In genomic region chr1:155029513-155030242, GRCh38 we compare ENCODE assay signal across 20 cellular contexts. TPM values are rescaled to one million over a fixed set of nuclear protein-coding genes. Genes with fewer than 3 reads are reported as not detected.
DNase-seq lines count a peak whose midpoint lies in the region; ATAC-seq, FAIRE-seq and TF ChIP-seq lines count a peak whose summit lies in the region.
"Had no signal": no experiment of that assay in that cellular context is flagged by ENCODE, and none has a peak within 500 bp of the region (broad histone marks: within the 10 kb centered on the region; RNA-seq: fewer than 3 reads in every experiment).

No MANE protein-coding gene starts in this region.

- H3K4me1 Mint-ChIP-seq in neural progenitor cell, result peaks cover 5% of the 10 kb centered on the region

- CTCF ChIA-PET in K562 (lab: Yijun Ruan, JAX; ENCODE audit: low intra/inter-chr PET ratio) (no interaction called here), mammary epithelial cell (lab: Charles Lee; ENCODE audit: low non-redundant PET) (no interaction called here)

- H3K9ac ChIP-seq in K562 (ENCODE audit: insufficient read depth in 1 of 2, low read depth in 2 of 2, low read length in 2 of 2) (peak overlapping the region in 1 of 2 experiments; percentile 40; a peak in 2 of 4 replicates), neural progenitor cell (no peak overlapping the region), mammary epithelial cell (ENCODE audit: insufficient read depth, low read length) (no peak overlapping the region)
- H3K9ac ChIP-seq: GM23248 had no signal

- POLR2A ChIA-PET in K562 (lab: Yijun Ruan, JAX), result interaction anchor here (0.6 to 1.2 kb wide), 2 partner anchors 14 to 428 kb away, joined by 3 read pairs; no protein-coding TSS in a partner anchor

- dilution Hi-C loops in mammary epithelial cell (cut with HindIII; ENCODE audit: low sequenced_read_pairs), result no loop called here

- H3K27ac Mint-ChIP-seq in neural progenitor cell, result peak overlapping the region; percentile 10
- H3K27ac Mint-ChIP-seq: CD4-positive, alpha-beta T cell had no signal

- no peak overlapping the region for H3K4me3 Mint-ChIP-seq in neural progenitor cell
- H3K4me3 Mint-ChIP-seq: CD4-positive, alpha-beta T cell had no signal

- DNase-seq in left ventricle myocardium superior, result peak; percentile 19
- no peak for DNase-seq in right atrium auricular region (ENCODE audit: low spot score)
- no peak for DNase-seq in K562 (ENCODE audit: extremely low read depth in 1 of 4, low spot score in 3 of 4)
- DNase-seq in neural progenitor cell (ENCODE audit: low spot score), result no peak
- DNase-seq in aorta, result no peak
- DNase-seq in mammary epithelial cell, result no peak
- no peak for DNase-seq in NCI-H1436 (lab: John Stamatoyannopoulos, UW)
- DNase-seq: Caco-2; CD4-positive, alpha-beta T cell; GM23248 had no signal

- H3K4me2 ChIP-seq in K562 (ENCODE audit: insufficient read depth, low read length) (no peak overlapping the region), neural progenitor cell (no peak overlapping the region), mammary epithelial cell (ENCODE audit: insufficient read depth, low read depth, low read length) (no peak overlapping the region)
- H3K4me2 ChIP-seq: A549 had no signal

- FAIRE-seq in K562 (lab: Jason Lieb, UNC), result no peak
- FAIRE-seq: A549, D721Med, G401.6, GM12891, GM19239 had no signal

- H3K79me2 ChIP-seq in K562 (ENCODE audit: control insufficient read depth, insufficient read depth, low read length) (no peaks in the 10 kb centered on the region), neural progenitor cell (ENCODE audit: low read depth) (no peaks in the 10 kb centered on the region), mammary epithelial cell (ENCODE audit: insufficient read depth, low read length) (no peaks in the 10 kb centered on the region)

- intact Hi-C loops in left ventricle myocardium superior (cut with micrococcal nuclease) (no loop called here), K562 (cut with micrococcal nuclease) (no loop called here), aorta (cut with DNase I) (no loop called here), mammary epithelial cell (cut with micrococcal nuclease) (no loop called here)

- ATAC-seq in left ventricle myocardium superior (no peak), K562 (peak; percentile 11; the same call in 2 of the 3 replicates), aorta (ENCODE audit: low FRiP score) (peak; percentile 11)

- peaks cover 8% of the 10 kb centered on the region for H3K27me3 Mint-ChIP-seq in neural progenitor cell (ENCODE audit: insufficient read depth, low read depth)
- H3K27me3 Mint-ChIP-seq: CD4-positive, alpha-beta T cell had no signal

- H2AFZ ChIP-seq in K562 (ENCODE audit: low read depth, low read length) (no peak overlapping the region), neural progenitor cell (replicated peaks) (no peak overlapping the region), mammary epithelial cell (ENCODE audit: low read depth, low read length) (no peak overlapping the region)
- H2AFZ ChIP-seq: GM23248 had no signal

- H3K4me1 ChIP-seq in right atrium auricular region, result no peaks in the 10 kb centered on the region
- peaks cover 5 to 23% of the 10 kb centered on the region in 2 experiments; a peak in 3 of 5 replicates for H3K4me1 ChIP-seq in K562 (replicated peaks in 1 of 2; ENCODE audit: control insufficient read depth in 2 of 2, insufficient read depth in 2 of 2, low read length in 2 of 2)
- no peaks in the 10 kb centered on the region for H3K4me1 ChIP-seq in neural progenitor cell
- H3K4me1 ChIP-seq in aorta (ENCODE audit: control insufficient read depth in 1 of 2, insufficient read depth in 2 of 2, low read length in 2 of 2), result no peaks in the 10 kb centered on the region
- peaks cover 16% of the 10 kb centered on the region for H3K4me1 ChIP-seq in mammary epithelial cell (ENCODE audit: insufficient read depth, low read length)
- H3K4me1 ChIP-seq: HAP-1 had no signal

- H3K4me3 ChIP-seq in right atrium auricular region (no peak overlapping the region), K562 (no peak overlapping the region), neural progenitor cell (no peak overlapping the region), aorta (ENCODE audit: low read length in 2 of 2) (no peak overlapping the region), mammary epithelial cell (replicated peaks in 1 of 3; ENCODE audit: insufficient read depth in 1 of 3, low read depth in 2 of 3, low read length in 3 of 3) (no peak overlapping the region)
- H3K4me3 ChIP-seq: A549, GM23248, HAP-1 had no signal

- WGBS in K562 (ENCODE audit: insufficient coverage, low coverage, missing lambda C conversion rate), result 53% methylated on average over 15 of the region's 16 CpGs
- 79 to 86% methylated on average over 16 of the region's 16 CpGs for whole genome bisulfite sequencing in aorta, 2 donors
- 90% methylated on average over 7 of the region's 16 CpGs for WGBS in mammary epithelial cell (ENCODE audit: low coverage, missing lambda C conversion rate)

- no peaks in the 10 kb centered on the region for H3K36me3 ChIP-seq in right atrium auricular region
- H3K36me3 ChIP-seq in K562 (ENCODE audit: control insufficient read depth, insufficient read depth, low read length), result no peaks in the 10 kb centered on the region
- no peaks in the 10 kb centered on the region for H3K36me3 ChIP-seq in neural progenitor cell
- no peaks in the 10 kb centered on the region for H3K36me3 ChIP-seq in aorta (ENCODE audit: control insufficient read depth in 1 of 2, insufficient read depth in 2 of 2, low read length in 1 of 2)
- H3K36me3 ChIP-seq in mammary epithelial cell (ENCODE audit: insufficient read depth, low read length), result no peaks in the 10 kb centered on the region
- H3K36me3 ChIP-seq: HAP-1 had no signal

- TF ChIP-seq CTCF in right atrium auricular region (IDR thresholded peaks at IDR 0.05) (no peak), K562 (IDR thresholded peaks at IDR 0.05 in 2 of 3, conservative IDR thresholded peaks at IDR 0.05 in 1 of 3; ENCODE audit: insufficient read depth in 2 of 3, low read depth in 1 of 3, low read length in 3 of 3) (no peak), neural progenitor cell (IDR thresholded peaks at IDR 0.05) (no peak), mammary epithelial cell (conservative IDR thresholded peaks at IDR 0.05 in 1 of 2, IDR thresholded peaks at IDR 0.05 in 1 of 2; ENCODE audit: extremely low read depth in 1 of 2, insufficient read depth in 1 of 2, low read depth in 1 of 2, low read length in 2 of 2) (no peak)

- no peaks in the 10 kb centered on the region for H3K36me3 Mint-ChIP-seq in neural progenitor cell

- no peak for TF ChIP-seq EP300 in K562 (IDR thresholded peaks at IDR 0.05; ENCODE audit: low read length)

- no peak for TF ChIP-seq RAD21 in K562 (CRISPR knock-in tag; conservative IDR thresholded peaks at IDR 0.05 in 1 of 2, IDR thresholded peaks at IDR 0.05 in 1 of 2)

- TF ChIP-seq POLR2A in K562 (conservative IDR thresholded peaks at IDR 0.05), result no peak

- no TSS peak for BruUV-seq in K562 (replicated peaks; lab: Mats Ljungman, UMichigan)
- BruUV-seq in mammary epithelial cell (replicated peaks; lab: Mats Ljungman, UMichigan), result no TSS peak

- no peaks in the 10 kb centered on the region for H3K9me3 ChIP-seq in right atrium auricular region
- no peaks in the 10 kb centered on the region for H3K9me3 ChIP-seq in K562 (replicated peaks; ENCODE audit: control insufficient read depth, insufficient read depth, low read depth, low read length)
- no peaks in the 10 kb centered on the region for H3K9me3 ChIP-seq in neural progenitor cell (ENCODE audit: low read depth)
- H3K9me3 ChIP-seq in aorta (ENCODE audit: control insufficient read depth, low read length), result no peaks in the 10 kb centered on the region
- no peaks in the 10 kb centered on the region for H3K9me3 ChIP-seq in mammary epithelial cell (replicated peaks; ENCODE audit: insufficient read depth, low read length)
- H3K9me3 ChIP-seq: A549, Caco-2, HAP-1 had no signal

- H3K9me3 Mint-ChIP-seq in neural progenitor cell, result no peaks in the 10 kb centered on the region
- H3K9me3 Mint-ChIP-seq: CD4-positive, alpha-beta T cell had no signal

- in situ Hi-C loops in K562 (cut with MboI), result no loop called here
- in situ Hi-C loops in mammary epithelial cell (cut with MboI; ENCODE audit: low sequenced_read_pairs in 2 of 2), result no loop called here

- no peaks in the 10 kb centered on the region for H3K9me1 ChIP-seq in K562 (ENCODE audit: control insufficient read depth, insufficient read depth, low read length)

- no peaks in the 10 kb centered on the region for H4K20me1 ChIP-seq in K562 (replicated peaks; ENCODE audit: control insufficient read depth, insufficient read depth, low read length)
- no peaks in the 10 kb centered on the region for H4K20me1 ChIP-seq in neural progenitor cell (ENCODE audit: low read depth)
- no peaks in the 10 kb centered on the region for H4K20me1 ChIP-seq in mammary epithelial cell (ENCODE audit: insufficient read depth, low read length)

- H3F3A ChIP-seq in neural progenitor cell (ENCODE audit: low read depth), result no peaks in the 10 kb centered on the region

- H3K27ac ChIP-seq in right atrium auricular region (no peak overlapping the region), K562 (ENCODE audit: extremely low read depth, low read depth, low read length) (no peak overlapping the region), neural progenitor cell (no peak overlapping the region), aorta (ENCODE audit: low read depth in 1 of 2, low read length in 2 of 2) (no peak overlapping the region), mammary epithelial cell (ENCODE audit: insufficient read depth, low read depth, low read length) (no peak overlapping the region)
- H3K27ac ChIP-seq: 22Rv1, C4-2B, GM23248 had no signal

- H3K27me3 ChIP-seq in right atrium auricular region, result no peaks in the 10 kb centered on the region
- H3K27me3 ChIP-seq in K562 (ENCODE audit: control insufficient read depth in 2 of 2, insufficient read depth in 2 of 2, low read length in 2 of 2), result peaks cover 0 to 17% of the 10 kb centered on the region in 2 experiments; a peak in 2 of 5 replicates
- H3K27me3 ChIP-seq in neural progenitor cell, result no peaks in the 10 kb centered on the region
- H3K27me3 ChIP-seq in aorta (ENCODE audit: control insufficient read depth in 1 of 2, insufficient read depth in 2 of 2, low read length in 1 of 2), result no peaks in the 10 kb centered on the region
- H3K27me3 ChIP-seq in mammary epithelial cell (ENCODE audit: insufficient read depth, low read length), result no peaks in the 10 kb centered on the region

RNA-seq across cellular contexts. Expression of gene DCST2, which starts 3.9 kb away (rescaled TPM):
- total RNA-seq in left ventricle myocardium superior (0.37 TPM), right atrium auricular region (not detected), K562 (2014; rRNA removed) (0.12 TPM in 1 of 2 replicates, not detected in the other), K562 (2014; rRNA removed; fragmentation: Illumina TruSeq; extraction: Trizol) (0.11 TPM in 1 of 2 replicates, not detected in the other), K562 (2015; rRNA removed; fragmentation: Illumina TruSeq; extraction: Trizol) (0.11 TPM in 1 of 2 replicates, not detected in the other), K562 (2021) (0.09 and 0.40 TPM in 2 replicates), neural progenitor cell (ENCODE audit: low replicate concordance) (1.8 and 2.0 TPM in 2 replicates), aorta (1 to 10 TPM in 1 of 2 donors, under 1 TPM in 1; 0.75 to 1.8 TPM), mammary epithelial cell (under 1 TPM; 0.33 to 0.66 TPM)
- total RNA-seq in K562 (2011; cell fraction: chromatin; rRNA removed; ENCODE audit: low replicate concordance), result 1.1 and 2.4 TPM in 2 replicates
- 1.3 and 1.7 TPM in 2 replicates for total RNA-seq in K562 (2011; cell fraction: nucleolus; rRNA removed)
- total RNA-seq in K562 (2011; cell fraction: nucleoplasm; rRNA removed), result 0.99 and 1.3 TPM in 2 replicates
- polyA plus RNA-seq in K562 (2011; rRNA removed) (0.49 and 1.1 TPM in 2 replicates), K562 (2014; fragmentation: Illumina TruSeq; extraction: Trizol) (0.10 TPM in 1 of 2 replicates, not detected in the other), K562 (2014; fragmentation: Nextera tagmentation; extraction: Ambion mirVana) (not detected), K562 (2014; rRNA removed) (0.22 and 0.37 TPM in 2 replicates), aorta (1 to 10 TPM in 1 of 2 donors, under 1 TPM in 1; 0.25 to 5.6 TPM), mammary epithelial cell (0.15 TPM)
- polyA plus RNA-seq in K562 (2011; cell fraction: cytosol; rRNA removed), result 0.30 and 0.40 TPM in 2 replicates
- 9.0 and 9.2 TPM in 2 replicates for polyA plus RNA-seq in K562 (2011; cell fraction: nucleus; rRNA removed)
- 0.36 and 2.9 TPM in 2 replicates for polyA plus RNA-seq in K562 (2012)
- polyA minus RNA-seq in K562 (2011; rRNA and poly(A)+ RNA removed), result 0.24 and 0.25 TPM in 2 replicates
- not detected in 2 replicates for polyA minus RNA-seq in K562 (2011; cell fraction: cytosol; rRNA and poly(A)+ RNA removed)
- 0.33 and 0.40 TPM in 2 replicates for polyA minus RNA-seq in K562 (2011; cell fraction: nucleus; rRNA and poly(A)+ RNA removed)
- not detected for polyA minus RNA-seq in mammary epithelial cell
- total RNA-seq: GM23248, H4 had no signal

RNA-seq across cellular contexts. Expression of gene DCST1, which starts 3.9 kb away (rescaled TPM):
- total RNA-seq in left ventricle myocardium superior (not detected), right atrium auricular region (not detected), K562 (2014; rRNA removed) (not detected in 2 replicates), K562 (2014; rRNA removed; fragmentation: Illumina TruSeq; extraction: Trizol) (not detected in 2 replicates), K562 (2015; rRNA removed; fragmentation: Illumina TruSeq; extraction: Trizol) (not detected in 2 replicates), K562 (2021) (not detected in 2 replicates), neural progenitor cell (ENCODE audit: low replicate concordance) (not detected in 2 replicates), aorta (under 1 TPM in 1 of 2 donors, not detected in 1; 0.26 TPM), mammary epithelial cell (not detected)
- total RNA-seq in K562 (2011; cell fraction: chromatin; rRNA removed; ENCODE audit: low replicate concordance), result not detected in 2 replicates
- not detected in 2 replicates for total RNA-seq in K562 (2011; cell fraction: nucleolus; rRNA removed)
- not detected in 2 replicates for total RNA-seq in K562 (2011; cell fraction: nucleoplasm; rRNA removed)
- polyA plus RNA-seq in K562 (2011; rRNA removed) (not detected in 2 replicates), K562 (2014; fragmentation: Illumina TruSeq; extraction: Trizol) (not detected in 2 replicates), K562 (2014; fragmentation: Nextera tagmentation; extraction: Ambion mirVana) (not detected), K562 (2014; rRNA removed) (not detected in 2 replicates), aorta (not detected), mammary epithelial cell (not detected)
- polyA plus RNA-seq in K562 (2011; cell fraction: cytosol; rRNA removed), result not detected in 2 replicates
- polyA plus RNA-seq in K562 (2011; cell fraction: nucleus; rRNA removed), result 0.08 and 0.10 TPM in 2 replicates
- polyA plus RNA-seq in K562 (2012), result 0.15 TPM in 1 of 2 replicates, not detected in the other
- not detected in 2 replicates for polyA minus RNA-seq in K562 (2011; rRNA and poly(A)+ RNA removed)
- not detected in 2 replicates for polyA minus RNA-seq in K562 (2011; cell fraction: cytosol; rRNA and poly(A)+ RNA removed)
- polyA minus RNA-seq in K562 (2011; cell fraction: nucleus; rRNA and poly(A)+ RNA removed), result not detected in 2 replicates
- polyA minus RNA-seq in mammary epithelial cell, result not detected
- total RNA-seq: Caco-2, GM23248, H4 had no signal
- polyA plus RNA-seq: BJ, GM23248 had no signal

RNA-seq across cellular contexts. Expression of gene ADAM15, which starts 21.4 kb away (rescaled TPM):
- total RNA-seq in left ventricle myocardium superior (84.2 TPM), right atrium auricular region (10 to 100 TPM; 64.6 to 96.7 TPM), K562 (2014; rRNA removed) (35.9 and 61.0 TPM in 2 replicates), K562 (2014; rRNA removed; fragmentation: Illumina TruSeq; extraction: Trizol) (10.1 and 15.2 TPM in 2 replicates), K562 (2015; rRNA removed; fragmentation: Illumina TruSeq; extraction: Trizol) (34.3 and 35.4 TPM in 2 replicates), K562 (2021) (67.8 and 72.3 TPM in 2 replicates), neural progenitor cell (ENCODE audit: low replicate concordance) (15.7 and 44.9 TPM in 2 replicates), aorta (100 to 1,000 TPM; 129 to 180 TPM), mammary epithelial cell (100 to 1,000 TPM; 111 to 127 TPM)
- 77.6 and 286 TPM in 2 replicates for total RNA-seq in K562 (2011; cell fraction: chromatin; rRNA removed; ENCODE audit: low replicate concordance)
- total RNA-seq in K562 (2011; cell fraction: nucleolus; rRNA removed), result 230 and 253 TPM in 2 replicates
- total RNA-seq in K562 (2011; cell fraction: nucleoplasm; rRNA removed), result 121 and 122 TPM in 2 replicates
- polyA plus RNA-seq in K562 (2011; rRNA removed) (29.8 and 54.7 TPM in 2 replicates), K562 (2014; fragmentation: Illumina TruSeq; extraction: Trizol) (32.8 and 39.7 TPM in 2 replicates), K562 (2014; fragmentation: Nextera tagmentation; extraction: Ambion mirVana) (1 to 10 TPM in 1 of 2 experiments, under 1 TPM in 1; 0.69 to 2.6 TPM), K562 (2014; rRNA removed) (53.2 and 66.2 TPM in 2 replicates), aorta (10 to 100 TPM; 17.3 to 89.3 TPM), mammary epithelial cell (129 TPM)
- 48.9 and 94.6 TPM in 2 replicates for polyA plus RNA-seq in K562 (2011; cell fraction: cytosol; rRNA removed)
- polyA plus RNA-seq in K562 (2011; cell fraction: nucleus; rRNA removed), result 188 and 324 TPM in 2 replicates
- 48.3 and 70.8 TPM in 2 replicates for polyA plus RNA-seq in K562 (2012)
- 25.0 and 32.3 TPM in 2 replicates for polyA minus RNA-seq in K562 (2011; rRNA and poly(A)+ RNA removed)
- 58.9 and 76.8 TPM in 2 replicates for polyA minus RNA-seq in K562 (2011; cell fraction: cytosol; rRNA and poly(A)+ RNA removed)
- 56.0 and 61.5 TPM in 2 replicates for polyA minus RNA-seq in K562 (2011; cell fraction: nucleus; rRNA and poly(A)+ RNA removed)
- 284 TPM for polyA minus RNA-seq in mammary epithelial cell

RNA-seq across cellular contexts. Expression of gene ZBTB7B, which starts 27.1 kb away (rescaled TPM):
- 58.9 TPM for total RNA-seq in left ventricle myocardium superior
- total RNA-seq in right atrium auricular region, result 10 to 100 TPM; 30.3 to 53.4 TPM
- 24.5 and 77.3 TPM in 2 replicates for total RNA-seq in K562 (2011; cell fraction: chromatin; rRNA removed; ENCODE audit: low replicate concordance)
- total RNA-seq in K562 (2011; cell fraction: nucleolus; rRNA removed), result 49.9 and 53.4 TPM in 2 replicates
- total RNA-seq in K562 (2011; cell fraction: nucleoplasm; rRNA removed), result 27.5 and 32.6 TPM in 2 replicates
- 31.3 and 40.6 TPM in 2 replicates for total RNA-seq in K562 (2014; rRNA removed)
- total RNA-seq in K562 (2014; rRNA removed; fragmentation: Illumina TruSeq; extraction: Trizol), result 6.7 and 6.9 TPM in 2 replicates
- 21.9 and 23.3 TPM in 2 replicates for total RNA-seq in K562 (2015; rRNA removed; fragmentation: Illumina TruSeq; extraction: Trizol)
- 46.5 and 48.2 TPM in 2 replicates for total RNA-seq in K562 (2021)
- polyA plus RNA-seq in K562 (2011; rRNA removed), result 15.2 and 22.8 TPM in 2 replicates
- polyA plus RNA-seq in K562 (2011; cell fraction: cytosol; rRNA removed), result 27.8 and 66.6 TPM in 2 replicates
- 47.1 and 101 TPM in 2 replicates for polyA plus RNA-seq in K562 (2011; cell fraction: nucleus; rRNA removed)
- 26.0 and 38.2 TPM in 2 replicates for polyA plus RNA-seq in K562 (2012)
- 13.5 and 25.7 TPM in 2 replicates for polyA plus RNA-seq in K562 (2014; fragmentation: Illumina TruSeq; extraction: Trizol)
- polyA plus RNA-seq in K562 (2014; fragmentation: Nextera tagmentation; extraction: Ambion mirVana), result under 1 TPM; 0.04 to 0.08 TPM
- 23.2 and 28.7 TPM in 2 replicates for polyA plus RNA-seq in K562 (2014; rRNA removed)
- polyA minus RNA-seq in K562 (2011; rRNA and poly(A)+ RNA removed), result 7.6 and 11.9 TPM in 2 replicates
- polyA minus RNA-seq in K562 (2011; cell fraction: cytosol; rRNA and poly(A)+ RNA removed), result 23.4 and 28.6 TPM in 2 replicates
- polyA minus RNA-seq in K562 (2011; cell fraction: nucleus; rRNA and poly(A)+ RNA removed), result 19.5 and 20.4 TPM in 2 replicates
- total RNA-seq in neural progenitor cell (ENCODE audit: low replicate concordance), result 4.7 and 15.7 TPM in 2 replicates
- 10 to 100 TPM; 46.4 to 71.1 TPM for total RNA-seq in aorta
- 10 to 100 TPM; 23.3 to 32.8 TPM for polyA plus RNA-seq in aorta
- total RNA-seq in mammary epithelial cell, result 10 to 100 TPM; 33.0 to 51.9 TPM
- 22.2 TPM for polyA plus RNA-seq in mammary epithelial cell
- polyA minus RNA-seq in mammary epithelial cell, result 17.8 TPM

RNA-seq across cellular contexts. Expression of gene EFNA4, which starts 33.9 kb away (rescaled TPM):
- total RNA-seq in left ventricle myocardium superior, result 2.3 TPM
- total RNA-seq in right atrium auricular region, result 1 to 10 TPM; 2.2 to 3.5 TPM
- 4.6 and 12.1 TPM in 2 replicates for total RNA-seq in K562 (2011; cell fraction: chromatin; rRNA removed; ENCODE audit: low replicate concordance)
- total RNA-seq in K562 (2011; cell fraction: nucleolus; rRNA removed), result 12.6 and 17.5 TPM in 2 replicates
- 10.9 and 12.2 TPM in 2 replicates for total RNA-seq in K562 (2011; cell fraction: nucleoplasm; rRNA removed)
- 7.4 and 10.6 TPM in 2 replicates for total RNA-seq in K562 (2014; rRNA removed)
- 2.0 and 2.9 TPM in 2 replicates for total RNA-seq in K562 (2014; rRNA removed; fragmentation: Illumina TruSeq; extraction: Trizol)
- 5.7 and 5.9 TPM in 2 replicates for total RNA-seq in K562 (2015; rRNA removed; fragmentation: Illumina TruSeq; extraction: Trizol)
- total RNA-seq in K562 (2021), result 4.7 and 6.1 TPM in 2 replicates
- 6.5 and 10.2 TPM in 2 replicates for polyA plus RNA-seq in K562 (2011; rRNA removed)
- 11.8 and 12.2 TPM in 2 replicates for polyA plus RNA-seq in K562 (2011; cell fraction: cytosol; rRNA removed)
- 8.5 and 9.2 TPM in 2 replicates for polyA plus RNA-seq in K562 (2011; cell fraction: nucleus; rRNA removed)
- 6.1 and 6.4 TPM in 2 replicates for polyA plus RNA-seq in K562 (2012)
- 6.1 and 6.2 TPM in 2 replicates for polyA plus RNA-seq in K562 (2014; fragmentation: Illumina TruSeq; extraction: Trizol)
- polyA plus RNA-seq in K562 (2014; fragmentation: Nextera tagmentation; extraction: Ambion mirVana), result under 1 TPM; 0.68 to 0.89 TPM
- 5.9 and 6.5 TPM in 2 replicates for polyA plus RNA-seq in K562 (2014; rRNA removed)
- polyA minus RNA-seq in K562 (2011; rRNA and poly(A)+ RNA removed), result 2.5 and 5.7 TPM in 2 replicates
- polyA minus RNA-seq in K562 (2011; cell fraction: cytosol; rRNA and poly(A)+ RNA removed), result 4.9 and 6.5 TPM in 2 replicates
- 2.6 TPM in 2 replicates for polyA minus RNA-seq in K562 (2011; cell fraction: nucleus; rRNA and poly(A)+ RNA removed)
- 10.7 and 18.4 TPM in 2 replicates for total RNA-seq in neural progenitor cell (ENCODE audit: low replicate concordance)
- total RNA-seq in aorta, result 1 to 10 TPM; 3.0 to 5.7 TPM
- 1 to 10 TPM; 3.9 to 4.0 TPM for polyA plus RNA-seq in aorta
- 1 to 10 TPM; 5.0 to 5.8 TPM for total RNA-seq in mammary epithelial cell
- polyA plus RNA-seq in mammary epithelial cell, result 8.4 TPM
- 6.8 TPM for polyA minus RNA-seq in mammary epithelial cell
